Comparison of ENCODE assay signal across 8 cellular contexts in the genomic region with DNA sequence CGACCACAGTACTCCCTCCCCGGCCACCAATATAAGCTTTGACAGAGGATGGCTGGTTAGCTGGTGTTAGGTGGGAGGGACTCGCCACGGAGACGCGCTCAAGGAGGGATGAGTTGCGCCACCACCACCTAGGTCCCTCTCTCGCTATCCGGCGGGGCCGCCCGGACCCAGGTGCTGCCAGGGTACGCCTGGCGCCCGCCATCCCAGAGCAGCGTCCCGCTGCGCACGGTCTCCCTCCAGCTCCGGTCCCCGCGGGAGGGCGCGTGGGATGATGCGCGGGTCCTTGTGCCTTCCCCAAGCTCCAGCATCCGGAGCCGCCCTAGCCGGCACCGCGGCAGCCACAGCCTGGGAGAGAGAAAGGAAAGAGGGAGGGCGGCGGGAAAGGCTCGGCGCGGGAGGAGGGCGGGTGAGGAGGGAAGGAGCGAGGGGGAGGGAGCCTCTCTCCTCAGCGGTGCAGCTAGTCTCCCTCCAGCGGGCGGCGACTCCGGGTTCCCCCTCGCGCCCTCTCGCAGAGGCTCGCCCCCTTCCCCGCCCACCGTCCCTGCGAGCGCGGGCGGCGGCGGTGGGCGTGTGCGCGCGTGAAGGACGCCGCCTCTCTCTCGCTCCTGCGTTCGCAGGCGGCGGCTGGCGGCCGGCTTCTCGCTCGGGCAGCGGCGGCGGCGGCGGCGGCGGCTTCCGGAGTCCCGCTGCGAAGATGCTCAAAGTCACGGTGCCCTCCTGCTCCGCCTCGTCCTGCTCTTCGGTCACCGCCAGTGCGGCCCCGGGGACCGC. TPM values are rescaled to one million over a fixed set of nuclear protein-coding genes. Genes with fewer than 3 reads are reported as not detected.
DNase-seq lines count a peak whose midpoint lies in the region; ATAC-seq and TF ChIP-seq lines count a peak whose summit lies in the region.

A gene (plus strand): TSS at position 595 of the 771 bp plus-strand sequence. CDS start 100 bp downstream, at position 695.

- H3K79me2 ChIP-seq in neural progenitor cell (ENCODE audit: low read depth): no peaks in the 10 kb centered on the region

- H3K4me1 ChIP-seq in Peyer's patch (peaks cover 0 to 15% (median 2%) of the 10 kb centered on the region in 4 donors), neural progenitor cell (no peaks in the 10 kb centered on the region)

- no peaks in the 10 kb centered on the region for H3K36me3 Mint-ChIP-seq in neural progenitor cell

- TF ChIP-seq POLR2A in Peyer's patch (IDR thresholded peaks at IDR 0.05): no peak

- no peaks in the 10 kb centered on the region for H3K9me3 Mint-ChIP-seq in neural progenitor cell

- ATAC-seq in GM19468 (IDR thresholded peaks at IDR 0.05; ENCODE audit: extremely low read depth, unreplicated experiment): peak; percentile 68

- DNase-seq in Caki2 (ENCODE audit: low read depth) (peak; percentile 92), HL-60 (ENCODE audit: low read depth in 1 of 2, low spot score in 1 of 2) (no peak), Peyer's patch (peak; percentile 67 to 82 (median 69)), fibroblast of villous mesenchyme (ENCODE audit: low read depth) (peak; percentile 64), neural progenitor cell (ENCODE audit: low spot score) (peak; percentile 93), stromal cell of bone marrow (ENCODE audit: low read depth) (peak; percentile 37)
- peak; percentile 73 for DNase-seq in activated T-helper 9 cell treated with anti-CD3 and anti-CD28 coated beads, Interleukin-2, amount 50 U/mL, for 16 hours (ENCODE audit: low read depth)

- H3K27ac ChIP-seq in HL-60 (replicated peaks): no peak within 1 kb of the TSS
- peak within 1 kb of the TSS; percentile 30 to 76 (median 48) for H3K27ac ChIP-seq in Peyer's patch
- no peak within 1 kb of the TSS for H3K27ac ChIP-seq in neural progenitor cell

- H4K20me1 ChIP-seq in neural progenitor cell (ENCODE audit: low read depth): no peaks in the 10 kb centered on the region

- TF ChIP-seq CTCF in HL-60 (IDR thresholded peaks at IDR 0.05; ENCODE audit: insufficient read depth, low read length) (no peak), Peyer's patch (IDR thresholded peaks at IDR 0.05) (peak in 2 of 6 experiments; percentile 7 to 9), fibroblast of villous mesenchyme (IDR thresholded peaks at IDR 0.05; ENCODE audit: insufficient read depth, low read depth, low read length) (no peak), neural progenitor cell (IDR thresholded peaks at IDR 0.05) (peak; percentile 28)

- no peaks in the 10 kb centered on the region for H3K36me3 ChIP-seq in Peyer's patch
- no peaks in the 10 kb centered on the region for H3K36me3 ChIP-seq in neural progenitor cell

- peaks cover 5% of the 10 kb centered on the region for H3K27me3 ChIP-seq in HL-60 (ENCODE audit: insufficient read depth, poor library complexity, severe bottlenecking)
- no peaks in the 10 kb centered on the region for H3K27me3 ChIP-seq in Peyer's patch
- H3K27me3 ChIP-seq in neural progenitor cell: peaks cover 46% of the 10 kb centered on the region

- peak within 1 kb of the TSS; percentile 90 for H3K4me3 Mint-ChIP-seq in neural progenitor cell

- peaks cover 11% of the 10 kb centered on the region for H3K4me1 Mint-ChIP-seq in neural progenitor cell

- H3K27ac Mint-ChIP-seq in neural progenitor cell: peak within 1 kb of the TSS; percentile 46

- H3K27me3 Mint-ChIP-seq in neural progenitor cell (ENCODE audit: insufficient read depth, low read depth): peaks cover 3% of the 10 kb centered on the region

- in situ Hi-C loops in Caki2 (cut with HindIII; ENCODE audit: low pct_unique_long_range_greater_than_20kb, low sequenced_read_pairs): no loop called here

- H3K9ac ChIP-seq in neural progenitor cell: no peak within 1 kb of the TSS

- no peaks in the 10 kb centered on the region for H3K9me3 ChIP-seq in Peyer's patch
- H3K9me3 ChIP-seq in neural progenitor cell (ENCODE audit: low read depth): no peaks in the 10 kb centered on the region

- peak within 1 kb of the TSS; percentile 99 for H2AFZ ChIP-seq in neural progenitor cell (replicated peaks)

- peak within 1 kb of the TSS; percentile 38 for H3K4me3 ChIP-seq in HL-60 (replicated peaks; ENCODE audit: insufficient read depth, low read length)
- H3K4me3 ChIP-seq in Peyer's patch: peak within 1 kb of the TSS; percentile 53 to 69 (median 61)
- H3K4me3 ChIP-seq in fibroblast of villous mesenchyme (ENCODE audit: low read depth, low read length): peak within 1 kb of the TSS; percentile 61
- peak within 1 kb of the TSS; percentile 87 for H3K4me3 ChIP-seq in neural progenitor cell

- peak within 1 kb of the TSS; percentile 91 for H3K4me2 ChIP-seq in neural progenitor cell

- H3F3A ChIP-seq in neural progenitor cell (ENCODE audit: low read depth): peaks cover 10% of the 10 kb centered on the region

RNA-seq across cellular contexts. Expression of the gene that starts here (rescaled TPM):
- total RNA-seq in Caki2 (2014; rRNA removed; shearing (Covaris generic); ENCODE audit: low replicate concordance): 2.7 and 7.1 TPM in 2 replicates
- total RNA-seq in Peyer's patch (10 to 100 TPM in 1 of 4 donors, 1 to 10 TPM in 3; 3.5 to 38.8 (median 6.2) TPM), fibroblast of villous mesenchyme (1.3 and 3.2 TPM in 2 replicates), neural progenitor cell (ENCODE audit: low replicate concordance) (3.3 and 5.0 TPM in 2 replicates)

Comparison
In these comparisons a context has a peak if more than half of its experiments do, and no peak if none do; other contexts are left out.
1. DNase-seq: peak in Caki2 (single experiment), Peyer's patch (3 of 3), activated T-helper 9 cell treated with anti-CD3 and anti-CD28 coated beads, Interleukin-2, amount 50 U/mL, for 16 hours (single experiment), fibroblast of villous mesenchyme (single experiment), neural progenitor cell (single experiment) and stromal cell of bone marrow (single experiment); none in HL-60 (0 of 2).
2. H3K27ac ChIP-seq: peak in Peyer's patch (4 of 4); none in HL-60 (single experiment) and neural progenitor cell (single experiment).
3. Peak in every context shown above with its lines, with median percentiles within 50 percentile points of each other: H3K4me3 ChIP-seq.